Comparison of ENCODE assay signal across 1 cellular context in genomic region chr12:130647814-130648213, GRCh38.
TF ChIP-seq lines count a peak whose summit lies in the region.

No MANE protein-coding gene starts in this region.

TF ChIP-seq in SK-N-SH, 30 proteins besides CTCF, POLR2A, EP300 and RAD21 (continued from another document):
- TF ChIP-seq REST (IDR thresholded peaks at IDR 0.05; ENCODE audit: low read depth, low read length) (no peak), MXI1 (IDR thresholded peaks at IDR 0.05; ENCODE audit: low read depth, low read length) (no peak), TEAD4 (IDR thresholded peaks at IDR 0.05; ENCODE audit: borderline replicate concordance, insufficient read depth) (no peak), EZH2phosphoT487 (IDR thresholded peaks at IDR 0.05; ENCODE audit: borderline replicate concordance, low read depth) (no peak)
